Comparison of ENCODE assay signal across 15 cellular contexts in the genomic region with DNA sequence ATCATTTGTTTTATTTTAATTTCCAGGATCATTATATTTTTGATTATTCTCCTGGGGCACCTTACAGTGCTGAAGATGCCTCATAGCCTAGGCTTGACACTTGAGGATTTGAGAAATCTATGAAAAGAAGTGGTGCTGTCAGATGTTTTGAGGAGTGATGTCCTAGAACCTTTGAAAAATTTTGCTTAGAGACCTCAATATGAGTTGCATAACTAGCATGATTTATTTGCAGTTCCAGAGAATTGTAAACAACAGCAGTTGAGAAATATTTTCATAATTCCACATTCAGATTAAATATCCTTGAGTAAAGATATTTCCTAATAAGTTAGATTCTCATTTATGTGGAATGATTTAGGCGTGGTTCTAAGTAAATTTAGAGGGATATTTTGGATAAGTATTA.
DNase-seq lines count a peak whose midpoint lies in the region; ATAC-seq and TF ChIP-seq lines count a peak whose summit lies in the region.
"Had no signal": no experiment of that assay in that cellular context is flagged by ENCODE, and none has a peak within 500 bp of the region (broad histone marks: within the 10 kb centered on the region; RNA-seq: fewer than 3 reads in every experiment).

No MANE protein-coding gene starts in this region.

- H3K4me3 ChIP-seq in aorta (ENCODE audit: low read length in 2 of 2) (no peak overlapping the region), mesenchymal stem cell (ENCODE audit: insufficient read depth in 1 of 2, low read depth in 1 of 2, low read length in 2 of 2) (no peak overlapping the region)
- H3K4me3 ChIP-seq: A549, BLaER1 had no signal

- 86 to 92% methylated on average over 1 of the region's 1 CpG for WGBS in aorta, 2 donors
- WGBS in mesenchymal stem cell = no CpG with 5 or more reads among the region's 1 CpG

- TF ChIP-seq CTCF in omental fat pad (IDR thresholded peaks at IDR 0.05) = no peak

- H3K23ac ChIP-seq in mesenchymal stem cell (ENCODE audit: low read length in 2 of 2) = no peak overlapping the region

- H3K27me3 ChIP-seq in aorta (ENCODE audit: control insufficient read depth in 1 of 2, insufficient read depth in 2 of 2, low read length in 1 of 2) (no peaks in the 10 kb centered on the region), mesenchymal stem cell (ENCODE audit: control insufficient read depth in 1 of 2, insufficient read depth in 1 of 2, low read length in 2 of 2) (no peaks in the 10 kb centered on the region)
- H3K27me3 ChIP-seq: BLaER1 had no signal

- no peak overlapping the region for H4K8ac ChIP-seq in mesenchymal stem cell (ENCODE audit: low read length)

- H3K79me1 ChIP-seq in mesenchymal stem cell (replicated peaks; ENCODE audit: low read length, poor library complexity, severe bottlenecking) = no peaks in the 10 kb centered on the region

- no peak overlapping the region for H2AFZ ChIP-seq in mesenchymal stem cell (ENCODE audit: low read depth, low read length)

- no peak overlapping the region for H3K9ac ChIP-seq in mesenchymal stem cell (ENCODE audit: low read length)
- H3K9ac ChIP-seq: BLaER1 had no signal

- intact Hi-C loops in aorta (cut with DNase I) = no loop called here

- no peak overlapping the region for H2BK15ac ChIP-seq in mesenchymal stem cell (ENCODE audit: low read depth, poor library complexity, severe bottlenecking)

- no peak overlapping the region for H3K27ac ChIP-seq in aorta (ENCODE audit: low read depth in 1 of 2, low read length in 2 of 2)
- no peak overlapping the region for H3K27ac ChIP-seq in mesenchymal stem cell (ENCODE audit: low read length, poor library complexity, severe bottlenecking)
- H3K27ac ChIP-seq: A549, BLaER1 had no signal

- H3K4me1 ChIP-seq in aorta (ENCODE audit: control insufficient read depth in 1 of 2, insufficient read depth in 2 of 2, low read length in 2 of 2) = peaks cover 0 to 1% of the 10 kb centered on the region in 2 donors
- H3K4me1 ChIP-seq in mesenchymal stem cell (ENCODE audit: control insufficient read depth, insufficient read depth, low read depth, low read length) = no peaks in the 10 kb centered on the region
- H3K4me1 ChIP-seq: A549, BLaER1, Caco-2 had no signal

- H2BK12ac ChIP-seq in mesenchymal stem cell (ENCODE audit: low read length in 2 of 2) = no peak overlapping the region

- H3K36me3 ChIP-seq in aorta (ENCODE audit: control insufficient read depth in 1 of 2, insufficient read depth in 2 of 2, low read length in 1 of 2) (no peaks in the 10 kb centered on the region), mesenchymal stem cell (ENCODE audit: control insufficient read depth in 1 of 2, insufficient read depth in 2 of 2, low read depth in 1 of 2, low read length in 2 of 2) (peaks cover 3 to 88% of the 10 kb centered on the region in 2 experiments)
- H3K36me3 ChIP-seq: BLaER1 had no signal

- no peak overlapping the region for H3K18ac ChIP-seq in mesenchymal stem cell (ENCODE audit: low read depth in 1 of 2, low read length in 2 of 2)

- H3K9me3 ChIP-seq in aorta (ENCODE audit: control insufficient read depth, low read length) = peaks cover 2% of the 10 kb centered on the region
- peaks cover 7% of the 10 kb centered on the region for H3K9me3 ChIP-seq in mesenchymal stem cell (ENCODE audit: control insufficient read depth, low read length)
- H3K9me3 ChIP-seq: Caco-2 had no signal

- H3K4me2 ChIP-seq in mesenchymal stem cell (ENCODE audit: low read length, poor library complexity, severe bottlenecking) = no peak overlapping the region
- H3K4me2 ChIP-seq: A549, BLaER1 had no signal

- no peak overlapping the region for H2AK5ac ChIP-seq in mesenchymal stem cell (ENCODE audit: low read length, severe bottlenecking)

- DNase-seq in LHCN-M2 (ENCODE audit: low read depth) = peak; percentile 19
- peak; percentile 18 for DNase-seq in dedifferentiated amniotic fluid mesenchymal stem cell (ENCODE audit: extremely low spot score)
- DNase-seq in omental fat pad (ENCODE audit: low spot score) = no peak
- DNase-seq in aorta = no peak
- DNase-seq in NCI-H748 (lab: John Stamatoyannopoulos, UW; ENCODE audit: unreplicated experiment) = no peak
- no peak for DNase-seq in MV-4-11 (lab: John Stamatoyannopoulos, UW)
- DNase-seq in mesenchymal stem cell = no peak
- DNase-seq: AML-193; Caco-2; CD8-positive, alpha-beta memory T cell; DMS53; GF-D8; IMR-90 had no signal

- ATAC-seq in omental fat pad (ENCODE audit: low FRiP score) (peak; percentile 57), aorta (ENCODE audit: low FRiP score) (peak; percentile 6)
- ATAC-seq: A549 had no signal

- H2BK120ac ChIP-seq in mesenchymal stem cell (ENCODE audit: low read depth, low read length) = no peak overlapping the region

- H4K91ac ChIP-seq in mesenchymal stem cell (ENCODE audit: low read length) = no peak overlapping the region

- H3K14ac ChIP-seq in mesenchymal stem cell (ENCODE audit: low read length in 2 of 2) = no peak overlapping the region

- H2BK5ac ChIP-seq in mesenchymal stem cell (ENCODE audit: low read depth, low read length, poor library complexity, severe bottlenecking) = no peak overlapping the region

- H3K4ac ChIP-seq in mesenchymal stem cell (ENCODE audit: low read depth in 1 of 2, low read length in 2 of 2) = no peak overlapping the region

Comparison
In these comparisons a context has a peak if more than half of its experiments do, and no peak if none do; other contexts are left out.
1. DNase-seq: peak in LHCN-M2 (single experiment) and dedifferentiated amniotic fluid mesenchymal stem cell (single experiment); none in omental fat pad (single experiment), aorta (0 of 2), NCI-H748 (single experiment), MV-4-11 (single experiment) and mesenchymal stem cell (single experiment).